In genomic region chr7:129612112-129613015, GRCh38 we compare ENCODE assay signal across 8 cellular contexts. TPM values are rescaled to one million over a fixed set of nuclear protein-coding genes. Genes with fewer than 3 reads are reported as not detected.
A peak's percentile ranks its signal among the peaks of the same experiment; 100 is the strongest.
DNase-seq lines count a peak whose midpoint lies in the region; ATAC-seq and TF ChIP-seq lines count a peak whose summit lies in the region.

No MANE protein-coding gene starts in this region.

- peaks cover 29% of the 10 kb centered on the region for H3K36me3 ChIP-seq in OCI-LY7 (ENCODE audit: insufficient read depth, low read length)
- H3K36me3 ChIP-seq in neuron (ENCODE audit: insufficient read depth, low read length), result peaks cover 20% of the 10 kb centered on the region
- H3K36me3 ChIP-seq in uterus, result no peaks in the 10 kb centered on the region

- TF ChIP-seq CTCF in OCI-LY7 (conservative IDR thresholded peaks at IDR 0.05; ENCODE audit: low read length) (peak; percentile 91), foreskin keratinocyte (conservative IDR thresholded peaks at IDR 0.05) (peak; percentile 73), uterus (IDR thresholded peaks at IDR 0.05) (peak; percentile 26 to 50 (median 40))

- H3K79me2 ChIP-seq in OCI-LY7 (ENCODE audit: insufficient read depth, low read depth, low read length), result peaks cover 65% of the 10 kb centered on the region

- ATAC-seq in HG03135 (IDR thresholded peaks at IDR 0.05; ENCODE audit: unreplicated experiment) (peak; percentile 25), foreskin keratinocyte (peak; percentile 12)

- H3K27me3 ChIP-seq in foreskin keratinocyte (no peaks in the 10 kb centered on the region), neuron (ENCODE audit: insufficient read depth, low read length) (no peaks in the 10 kb centered on the region), uterus (no peaks in the 10 kb centered on the region)

- peak; percentile 7 for DNase-seq in NOMO-1 treated with DMSO at 0.1 percent for 48 hours (lab: John Stamatoyannopoulos, UW; ENCODE audit: unreplicated experiment)
- no peak for DNase-seq in NOMO-1 treated with dmso at 0.1 percent for 144 hours (lab: John Stamatoyannopoulos, UW; ENCODE audit: unreplicated experiment)
- peak; percentile 59 for DNase-seq in OCI-LY7 (ENCODE audit: low spot score)
- peak; percentile 16 for DNase-seq in activated gamma-delta T cell treated with anti-CD3 and anti-CD28 coated beads, Interleukin-2, amount 50 U/mL, for 16 hours (ENCODE audit: low read depth)
- peak in 1 of 2 donors; percentile 22 for DNase-seq in foreskin keratinocyte
- DNase-seq in uterus, result peak; percentile 45 to 70

- BruUV-seq in OCI-LY7 (replicated peaks; lab: Mats Ljungman, UMichigan), result no TSS peak

- H3K4me2 ChIP-seq in OCI-LY7 (ENCODE audit: low read length), result peak overlapping the region; percentile 96

- H3K9me3 ChIP-seq in OCI-LY7 (ENCODE audit: low read length), result no peaks in the 10 kb centered on the region
- H3K9me3 ChIP-seq in neuron (ENCODE audit: low read length), result no peaks in the 10 kb centered on the region
- H3K9me3 ChIP-seq in uterus, result no peaks in the 10 kb centered on the region

- H3K4me3 ChIP-seq in OCI-LY7 (ENCODE audit: low read depth, low read length, poor library complexity, severe bottlenecking) (peak overlapping the region; percentile 80), neuron (ENCODE audit: low read length) (peak overlapping the region; percentile 96), uterus (peak overlapping the region; percentile 69 to 75)

- POLR2A ChIA-PET in OCI-LY7 (lab: Charles Lee), result interaction anchor here (0.9 to 1.2 kb wide), 2 partner anchors 17 to 31 kb away, joined by 3 to 4 read pairs; no protein-coding TSS in a partner anchor

- peaks cover 31% of the 10 kb centered on the region; the same call in 1 of the 2 replicates for H4K20me1 ChIP-seq in OCI-LY7 (ENCODE audit: insufficient read depth, low read length)

- H3K27ac ChIP-seq in OCI-LY7 (ENCODE audit: low read depth, low read length, poor library complexity, severe bottlenecking) (peak overlapping the region; percentile 64), foreskin keratinocyte (peak overlapping the region; percentile 83), uterus (peak overlapping the region; percentile 91 to 95)

- H3K9me2 ChIP-seq in OCI-LY7 (ENCODE audit: insufficient read depth, low read length), result no peaks in the 10 kb centered on the region

- intact Hi-C loops in OCI-LY7 (cut with micrococcal nuclease; ENCODE audit: unreplicated experiment), result loop anchor here (1.0 to 2.0 kb wide), 3 partner anchors 23 to 340 kb away; partner anchors contain the start of gene UBE2H
- intact Hi-C loops in uterus (cut with DNase I; ENCODE audit: low total_unique reads), result no loop called here

- H3K4me1 ChIP-seq in OCI-LY7 (ENCODE audit: insufficient read depth, low read length, poor library complexity, severe bottlenecking), result peaks cover 49% of the 10 kb centered on the region
- H3K4me1 ChIP-seq in foreskin keratinocyte, result peaks cover 27% of the 10 kb centered on the region
- peaks cover 28% of the 10 kb centered on the region for H3K4me1 ChIP-seq in neuron (ENCODE audit: insufficient read depth, low read length)
- H3K4me1 ChIP-seq in uterus, result peaks cover 6 to 10% of the 10 kb centered on the region in 2 donors

- TF ChIP-seq POLR2A in uterus (IDR thresholded peaks at IDR 0.05), result no peak

- H2AFZ ChIP-seq in OCI-LY7 (ENCODE audit: low read length) (no peak overlapping the region; the same call in 1 of the 2 replicates), neuron (ENCODE audit: low read depth, low read length) (peak overlapping the region; percentile 18)

- CTCF ChIA-PET in OCI-LY7 (lab: Charles Lee; ENCODE audit: unreplicated experiment), result interaction anchor here (0.5 kb wide), 1 partner anchor 25 kb away, joined by 3 read pairs; no protein-coding TSS in a partner anchor

RNA-seq across cellular contexts. Expression of gene NRF1, which starts 0.8 kb away (rescaled TPM):
- total RNA-seq in OCI-LY7 (2014; rRNA removed; shearing (Covaris generic)), result 21.4 and 26.5 TPM in 2 replicates
- total RNA-seq in OCI-LY7 (2022) (26.9 and 31.9 TPM in 2 replicates), foreskin keratinocyte (11.6 and 11.7 TPM in 2 replicates), uterus (10 to 100 TPM; 18.2 to 56.5 (median 40.4) TPM)
- polyA plus RNA-seq in foreskin keratinocyte, result 4.8 and 6.4 TPM in 2 replicates

Comparison
In these comparisons a context has a peak if more than half of its experiments do, and no peak if none do; other contexts are left out.
1. CTCF ChIP-seq: peak in every context shown above with its lines; median percentile 91 in OCI-LY7; 73 in foreskin keratinocyte; 40 in uterus.